8 cellular contexts compared by ENCODE assay signal in the genomic region with DNA sequence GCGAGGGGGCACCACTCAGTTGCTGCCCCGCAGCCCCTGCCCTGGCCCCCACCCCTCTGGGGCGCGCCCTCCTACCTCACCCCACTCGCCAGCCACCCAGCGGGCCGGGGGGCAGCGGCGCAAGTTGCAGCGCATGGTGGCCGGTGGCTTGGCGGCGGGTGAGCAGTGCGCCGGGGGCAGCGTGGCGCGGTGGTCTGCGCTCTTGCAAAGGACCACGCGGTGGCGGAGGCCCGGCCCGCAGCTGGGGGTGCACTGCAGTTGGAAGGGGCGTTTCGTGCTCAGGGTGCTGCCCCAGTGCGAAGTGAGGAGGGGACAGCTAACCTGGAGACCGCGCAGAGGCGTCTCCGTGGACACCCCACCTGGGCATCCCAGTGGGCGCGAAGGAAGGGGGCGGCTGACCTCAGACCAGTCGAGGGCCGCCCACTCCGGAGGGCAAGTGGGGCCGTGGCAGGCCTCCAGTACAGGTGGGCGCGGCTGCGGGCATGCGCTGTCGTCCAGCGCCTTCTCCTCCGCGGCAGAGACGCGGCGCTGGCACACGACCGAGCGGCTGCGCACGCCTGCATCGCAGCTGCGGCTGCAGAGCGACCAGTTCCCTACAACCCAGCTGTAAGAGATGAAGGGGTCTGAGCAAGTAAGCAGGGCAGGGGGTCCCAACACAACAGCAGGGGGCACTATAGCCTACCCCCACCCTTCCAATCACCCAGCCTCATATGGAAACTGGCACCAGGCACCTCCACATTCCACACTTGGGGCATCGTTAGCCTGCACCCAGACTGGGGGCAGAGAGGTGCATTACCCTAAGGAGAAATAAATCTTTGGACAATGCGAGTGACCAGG. TPM values are rescaled to one million over a fixed set of nuclear protein-coding genes. Genes with fewer than 3 reads are reported as not detected.
"Had no signal": no experiment of that assay in that cellular context is flagged by ENCODE, and none has a peak within 500 bp of the region (broad histone marks: within the 10 kb centered on the region; RNA-seq: fewer than 3 reads in every experiment).

No MANE protein-coding gene starts in this region.

- ATAC-seq: sciatic nerve had no signal

- H3K27ac ChIP-seq: heart left ventricle, tibial artery had no signal

- H3K4me3 ChIP-seq: heart left ventricle, tibial artery had no signal

- FAIRE-seq: endometrium, islet of Langerhans had no signal

- DNase-seq: activated gamma-delta T cell, left cardiac atrium, tibial artery had no signal

- H3K27me3 ChIP-seq: heart left ventricle, tibial artery had no signal

- H3K9me3 ChIP-seq: heart left ventricle, tibial artery had no signal

RNA-seq across cellular contexts. Expression of a gene that starts 45.2 kb away (rescaled TPM):
- polyA plus RNA-seq: aorta, heart left ventricle had no signal
